ENCODE assay signal across 21 cellular contexts in the genomic region with DNA sequence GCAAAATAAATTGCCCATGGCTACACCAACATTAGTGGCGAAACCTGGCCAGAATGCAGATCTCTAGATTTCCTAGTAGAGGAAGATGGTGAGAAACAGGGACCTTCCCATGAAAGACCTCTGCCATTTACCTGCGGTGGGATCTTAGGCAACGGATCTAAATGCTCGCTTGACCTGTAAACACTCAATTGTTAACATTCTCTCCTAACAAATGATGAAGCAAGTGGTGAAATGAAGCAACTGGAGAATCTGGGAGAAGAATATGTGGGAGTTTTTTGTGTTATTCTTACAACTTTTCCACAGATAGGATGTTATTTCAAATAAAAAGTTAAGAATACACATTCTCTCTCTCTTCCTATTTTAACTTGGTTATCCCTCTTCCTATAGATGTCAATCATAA.
"Had no signal": no experiment of that assay in that cellular context is flagged by ENCODE, and none has a peak within 500 bp of the region (broad histone marks: within the 10 kb centered on the region; RNA-seq: fewer than 3 reads in every experiment).

No MANE protein-coding gene starts in this region.

- H3K27me3 ChIP-seq: hepatocyte, upper lobe of left lung had no signal

- DNase-seq: activated B cell treated with CpG ODN at 0.5 μM for 24 hours; activated CD4-positive, alpha-beta T cell treated with anti-CD3 and anti-CD28 coated beads for 4 hours; activated gamma-delta T cell treated with Interleukin-2 at 50 U/mL for 16 hours; aorta; caudate nucleus; effector CD4-positive, alpha-beta T cell; erythroblast; foreskin melanocyte; immature natural killer cell; lower lobe of right lung; naive B cell; retina; stimulated activated CD4-positive, alpha-beta T cell treated with anti-CD3 and anti-CD28 coated beads, Interleukin-4, amount 100 ng/mL, for 1 hour; stimulated activated naive CD4-positive, alpha-beta T cell; upper lobe of left lung had no signal

- H3K79me2 ChIP-seq: hepatocyte had no signal

- H3K9me3 Mint-ChIP-seq: activated B cell treated with CpG ODN at 0.5 μM for 24 hours; brain; dendritic cell treated with granulocyte-macrophage colony-stimulating factor and Interleukin-4, amounts not matched to agents 40 ng/mL and 50 ng/mL, for 4 days; immature natural killer cell; naive B cell; T-helper 1 cell treated with Interleukin-12 subunit alpha and Interleukin-12 subunit beta and Interleukin-4 antibody, amounts not matched to agents 30 μg/mL and 1 μg/mL, for 36 hours had no signal

- H3K4me1 Mint-ChIP-seq: activated B cell treated with CpG ODN at 0.5 μM for 24 hours, naive B cell had no signal

- H3K27ac ChIP-seq: hepatocyte had no signal

- ATAC-seq: left lobe of liver, lower lobe of right lung had no signal

- H2AFZ ChIP-seq: hepatocyte had no signal

- H3K4me3 ChIP-seq: hepatocyte, lower lobe of right lung, upper lobe of left lung had no signal

- H3K27ac Mint-ChIP-seq: activated B cell treated with CpG ODN at 0.5 μM for 24 hours; brain; dendritic cell treated with granulocyte-macrophage colony-stimulating factor and Interleukin-4, amounts not matched to agents 40 ng/mL and 50 ng/mL, for 4 days; progenitor cell of endocrine pancreas had no signal

- H3K27me3 Mint-ChIP-seq: activated B cell treated with CpG ODN at 0.5 μM for 24 hours; dendritic cell treated with granulocyte-macrophage colony-stimulating factor and Interleukin-4, amounts not matched to agents 40 ng/mL and 50 ng/mL, for 4 days; naive B cell; progenitor cell of endocrine pancreas had no signal

- H3K4me3 Mint-ChIP-seq: activated B cell treated with CpG ODN at 0.5 μM for 24 hours; brain; dendritic cell treated with granulocyte-macrophage colony-stimulating factor and Interleukin-4, amounts not matched to agents 40 ng/mL and 50 ng/mL, for 4 days; immature natural killer cell; naive B cell; T-helper 1 cell treated with Interleukin-12 subunit alpha and Interleukin-12 subunit beta and Interleukin-4 antibody, amounts not matched to agents 30 μg/mL and 1 μg/mL, for 36 hours had no signal

- H3K4me2 ChIP-seq: hepatocyte had no signal

- H3K9me3 ChIP-seq: lower lobe of right lung, upper lobe of left lung had no signal
